In genomic region chr17:81002409-81003361, GRCh38 we compare ENCODE assay signal across 1 cellular context.
A peak's percentile ranks its signal among the peaks of the same experiment; 100 is the strongest.
TF ChIP-seq lines count a peak whose summit lies in the region.

No MANE protein-coding gene starts in this region.

TF ChIP-seq in HepG2, 621 proteins besides CTCF, POLR2A, EP300 and RAD21:
- TF ChIP-seq ZNF121 (CRISPR knock-in tag; IDR thresholded peaks at IDR 0.05) (peak; percentile 87), ZNF605 (CRISPR knock-in tag; IDR thresholded peaks at IDR 0.05) (peak; percentile 69; the same call in 1 of the 2 replicates), HMGXB3 (CRISPR knock-in tag; IDR thresholded peaks at IDR 0.05; ENCODE audit: borderline replicate concordance) (no peak), RBM22 (optimal IDR thresholded peaks at IDR 0.05; ENCODE audit: low read length) (peak; percentile 69), KDM2A (CRISPR knock-in tag; IDR thresholded peaks at IDR 0.05; ENCODE audit: borderline replicate concordance, low read depth) (peak; percentile 56; the same call in 1 of the 2 replicates), ZBTB40 (IDR thresholded peaks at IDR 0.05) (no peak), ZBTB40 (CRISPR knock-in tag; IDR thresholded peaks at IDR 0.05) (no peak), AKAP8 (CRISPR knock-in tag; IDR thresholded peaks at IDR 0.05) (0 out of 2 replicates have a peak, but pooled peaks have one; percentile 72)
